2 cellular contexts compared by ENCODE assay signal in the genomic region with DNA sequence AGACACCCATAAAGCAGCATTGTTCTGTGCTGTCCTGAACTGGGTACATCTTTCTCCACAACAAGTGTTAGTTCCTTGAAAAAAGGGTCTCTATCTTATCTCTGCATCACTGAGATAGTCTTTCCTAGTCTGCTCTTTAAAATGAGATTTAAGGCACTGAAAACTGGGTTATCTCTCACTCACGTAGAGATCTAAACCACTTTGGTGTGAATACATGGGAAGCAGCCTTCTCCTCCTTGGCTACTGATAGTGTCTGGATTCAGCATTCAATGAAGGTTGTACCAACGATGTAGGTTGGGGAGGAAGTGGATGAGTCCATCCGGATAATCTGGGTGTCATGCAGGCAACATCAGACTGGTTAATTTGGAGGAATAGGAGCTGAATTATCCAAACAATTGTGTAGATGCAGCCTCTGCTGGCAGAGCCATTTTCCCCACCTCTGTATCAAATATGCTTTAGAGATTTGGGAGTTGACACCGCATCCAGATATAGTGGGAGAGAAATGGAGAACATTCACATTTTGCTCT.
TF ChIP-seq lines count a peak whose summit lies in the region.

No MANE protein-coding gene starts in this region.

TF ChIP-seq in HEK293, 187 proteins besides CTCF, POLR2A, EP300 and RAD21:
- TF ChIP-seq, protein P1, sequence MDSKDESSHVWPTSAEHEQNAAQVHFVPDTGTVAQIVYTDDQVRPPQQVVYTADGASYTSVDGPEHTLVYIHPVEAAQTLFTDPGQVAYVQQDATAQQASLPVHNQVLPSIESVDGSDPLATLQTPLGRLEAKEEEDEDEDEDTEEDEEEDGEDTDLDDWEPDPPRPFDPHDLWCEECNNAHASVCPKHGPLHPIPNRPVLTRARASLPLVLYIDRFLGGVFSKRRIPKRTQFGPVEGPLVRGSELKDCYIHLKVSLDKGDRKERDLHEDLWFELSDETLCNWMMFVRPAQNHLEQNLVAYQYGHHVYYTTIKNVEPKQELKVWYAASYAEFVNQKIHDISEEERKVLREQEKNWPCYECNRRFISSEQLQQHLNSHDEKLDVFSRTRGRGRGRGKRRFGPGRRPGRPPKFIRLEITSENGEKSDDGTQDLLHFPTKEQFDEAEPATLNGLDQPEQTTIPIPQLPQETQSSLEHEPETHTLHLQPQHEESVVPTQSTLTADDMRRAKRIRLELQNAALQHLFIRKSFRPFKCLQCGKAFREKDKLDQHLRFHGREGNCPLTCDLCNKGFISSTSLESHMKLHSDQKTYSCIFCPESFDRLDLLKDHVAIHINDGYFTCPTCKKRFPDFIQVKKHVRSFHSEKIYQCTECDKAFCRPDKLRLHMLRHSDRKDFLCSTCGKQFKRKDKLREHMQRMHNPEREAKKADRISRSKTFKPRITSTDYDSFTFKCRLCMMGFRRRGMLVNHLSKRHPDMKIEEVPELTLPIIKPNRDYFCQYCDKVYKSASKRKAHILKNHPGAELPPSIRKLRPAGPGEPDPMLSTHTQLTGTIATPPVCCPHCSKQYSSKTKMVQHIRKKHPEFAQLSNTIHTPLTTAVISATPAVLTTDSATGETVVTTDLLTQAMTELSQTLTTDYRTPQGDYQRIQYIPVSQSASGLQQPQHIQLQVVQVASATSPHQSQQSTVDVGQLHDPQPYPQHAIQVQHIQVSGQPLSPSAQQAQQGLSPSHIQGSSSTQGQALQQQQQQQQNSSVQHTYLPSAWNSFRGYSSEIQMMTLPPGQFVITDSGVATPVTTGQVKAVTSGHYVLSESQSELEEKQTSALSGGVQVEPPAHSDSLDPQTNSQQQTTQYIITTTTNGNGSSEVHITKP (tag by site-specific recombination; IDR thresholded peaks at IDR 0.05): peak; percentile 76
- TF ChIP-seq GLI2 (tag by site-specific recombination; IDR thresholded peaks at IDR 0.05; ENCODE audit: borderline replicate concordance, low read depth) (no peak), ZBTB49 (tag by site-specific recombination; IDR thresholded peaks at IDR 0.05; ENCODE audit: low read depth) (no peak), OSR2 (tag by site-specific recombination; IDR thresholded peaks at IDR 0.05) (no peak), ZNF2 (tag by site-specific recombination; IDR thresholded peaks at IDR 0.05) (no peak), ZNF10 (tag by site-specific recombination; IDR thresholded peaks at IDR 0.05) (no peak)

TF ChIP-seq in K562, 482 proteins besides CTCF, POLR2A, EP300 and RAD21 (continued from another document):
- TF ChIP-seq, protein P1 (IDR thresholded peaks at IDR 0.05; ENCODE audit: partially characterized antibody): peak; percentile 9
